8 cellular contexts compared by ENCODE assay signal in genomic region chr14:105458571-105458970, GRCh38. TPM values are rescaled to one million over a fixed set of nuclear protein-coding genes. Genes with fewer than 3 reads are reported as not detected.
"Had no signal": no experiment of that assay in that cellular context is flagged by ENCODE, and none has a peak within 500 bp of the region (broad histone marks: within the 10 kb centered on the region; RNA-seq: fewer than 3 reads in every experiment).

No MANE protein-coding gene starts in this region.

- H3K4me1 Mint-ChIP-seq: GM23338 had no signal

- H2AFZ ChIP-seq: GM23338 had no signal

- FAIRE-seq: H1, H54 had no signal

- H3K4me3 ChIP-seq: GM23338 had no signal

- DNase-seq: H9, HCEC 1CT, HFFc6, IMR-90 had no signal

- H3K4me2 ChIP-seq: GM23338 had no signal

- H3K27ac Mint-ChIP-seq: GM23338, H9, HFFc6 had no signal

- H3K27ac ChIP-seq: HL-60 had no signal

- H3K4me3 Mint-ChIP-seq: GM23338, H9, HFFc6 had no signal

- H3K9me3 Mint-ChIP-seq: GM23338, H9, HFFc6 had no signal

- ATAC-seq: GM23338 had no signal

RNA-seq across cellular contexts. Expression of gene CRIP1, which starts 28.1 kb away (rescaled TPM):
- total RNA-seq: IMR-90 had no signal
